27 cellular contexts compared by ENCODE assay signal in genomic region chr14:24631749-24632335, GRCh38. TPM values are rescaled to one million over a fixed set of nuclear protein-coding genes. Genes with fewer than 3 reads are reported as not detected.
A peak's percentile ranks its signal among the peaks of the same experiment; 100 is the strongest.
DNase-seq lines count a peak whose midpoint lies in the region; ATAC-seq, FAIRE-seq and TF ChIP-seq lines count a peak whose summit lies in the region.
"Had no signal": no experiment of that assay in that cellular context is flagged by ENCODE, and none has a peak within 500 bp of the region (broad histone marks: within the 10 kb centered on the region; RNA-seq: fewer than 3 reads in every experiment).

No MANE protein-coding gene starts in this region.

- H3K4me3 ChIP-seq in K562 = no peak overlapping the region
- H3K4me3 ChIP-seq: GM23338, left lung, SJCRH30, thoracic aorta had no signal

- 4% methylated on average over 8 of the region's 11 CpGs for WGBS in K562 (ENCODE audit: insufficient coverage, low coverage, missing lambda C conversion rate)

- H2AFZ ChIP-seq in K562 (ENCODE audit: low read depth, low read length) = no peak overlapping the region
- H2AFZ ChIP-seq: GM23338 had no signal

- TF ChIP-seq CTCF in K562 (IDR thresholded peaks at IDR 0.05 in 2 of 3, conservative IDR thresholded peaks at IDR 0.05 in 1 of 3; ENCODE audit: insufficient read depth in 2 of 3, low read depth in 1 of 3, low read length in 3 of 3) = no peak

- H3K9me1 ChIP-seq in K562 (ENCODE audit: control insufficient read depth, insufficient read depth, low read length) = no peaks in the 10 kb centered on the region

- peak; percentile 51 for ATAC-seq in K562
- no peak for ATAC-seq in stimulated activated effector memory CD8-positive, alpha-beta T cell treated with anti-CD3 and anti-CD28 coated beads, Interleukin-12 subunit alpha, Interleukin-12 subunit beta, amount 100 ng/mL, for 72 hours
- ATAC-seq: GM23338; sciatic nerve; stimulated activated naive B cell treated with anti-CD40 and anti-IgM and Interleukin-4, amounts not matched to agents 10 μg/mL and 1 μg/mL and 100 μg/mL, for 72 hours; T-cell had no signal

- no peaks in the 10 kb centered on the region for H3K4me1 ChIP-seq in K562 (replicated peaks in 1 of 2; ENCODE audit: control insufficient read depth in 2 of 2, insufficient read depth in 2 of 2, low read length in 2 of 2)
- H3K4me1 ChIP-seq: BE2C, left lung, SJCRH30 had no signal

- TF ChIP-seq RAD21 in K562 (CRISPR knock-in tag; conservative IDR thresholded peaks at IDR 0.05 in 1 of 2, IDR thresholded peaks at IDR 0.05 in 1 of 2) = no peak

- intact Hi-C loops in K562 (cut with micrococcal nuclease) = no loop called here

- peaks cover 49% of the 10 kb centered on the region for H3K36me3 Mint-ChIP-seq in activated CD4-positive, alpha-beta memory T cell treated with anti-CD3 and anti-CD28 coated beads, Interleukin-2, amount 10 ng/mL, durations not matched to agents 7 days and 5 days (ENCODE audit: low read depth)
- H3K36me3 Mint-ChIP-seq in stimulated activated effector memory CD8-positive, alpha-beta T cell treated with anti-CD3 and anti-CD28 coated beads, Interleukin-12 subunit alpha, Interleukin-12 subunit beta, amount 100 ng/mL, for 72 hours = peaks cover 76% of the 10 kb centered on the region
- H3K36me3 Mint-ChIP-seq: stimulated activated naive B cell treated with anti-CD40 and anti-IgM and Interleukin-4, amounts not matched to agents 10 μg/mL and 1 μg/mL and 100 μg/mL, for 72 hours; T-cell had no signal

- H3K79me2 ChIP-seq in K562 (ENCODE audit: control insufficient read depth, insufficient read depth, low read length) = no peaks in the 10 kb centered on the region

- CTCF ChIA-PET in activated CD4-positive, alpha-beta memory T cell treated with anti-CD3 and anti-CD28 coated beads, Interleukin-2, amount 10 ng/mL, durations not matched to agents 7 days and 5 days (lab: Charles Lee) = interaction anchor here (1.0 kb wide), 1 partner anchor 46 kb away, joined by 4 read pairs; no protein-coding TSS in a partner anchor
- CTCF ChIA-PET in K562 (lab: Yijun Ruan, JAX; ENCODE audit: low intra/inter-chr PET ratio) = no interaction called here

- H3K4me1 Mint-ChIP-seq in activated CD4-positive, alpha-beta memory T cell treated with anti-CD3 and anti-CD28 coated beads, Interleukin-2, amount 10 ng/mL, durations not matched to agents 7 days and 5 days = peaks cover 55% of the 10 kb centered on the region
- H3K4me1 Mint-ChIP-seq in stimulated activated effector memory CD8-positive, alpha-beta T cell treated with anti-CD3 and anti-CD28 coated beads, Interleukin-12 subunit alpha, Interleukin-12 subunit beta, amount 100 ng/mL, for 72 hours = peaks cover 81% of the 10 kb centered on the region
- H3K4me1 Mint-ChIP-seq: GM23338 had no signal

- H3K4me2 ChIP-seq in K562 (ENCODE audit: insufficient read depth, low read length) = no peak overlapping the region
- H3K4me2 ChIP-seq: GM23338 had no signal

- POLR2A ChIA-PET in activated CD4-positive, alpha-beta memory T cell treated with anti-CD3 and anti-CD28 coated beads, Interleukin-2, amount 10 ng/mL, durations not matched to agents 7 days and 5 days (lab: Charles Lee) = interaction anchor here (4.9 kb wide), 1 partner anchor 42 kb away, joined by 48 read pairs; no protein-coding TSS in a partner anchor
- POLR2A ChIA-PET in K562 (lab: Yijun Ruan, JAX) = interaction anchor here (0.8 kb wide), 1 partner anchor 25 kb away, joined by 3 read pairs; no protein-coding TSS in a partner anchor

- peaks cover 0 to 4% of the 10 kb centered on the region in 2 experiments; a peak in 1 of 5 replicates for H3K27me3 ChIP-seq in K562 (ENCODE audit: control insufficient read depth in 2 of 2, insufficient read depth in 2 of 2, low read length in 2 of 2)
- H3K27me3 ChIP-seq: left lung, SJCRH30 had no signal

- H3K9me3 ChIP-seq in K562 (replicated peaks; ENCODE audit: control insufficient read depth, insufficient read depth, low read depth, low read length) = no peaks in the 10 kb centered on the region
- H3K9me3 ChIP-seq: BE2C, left lung, SJCRH30, thoracic aorta had no signal

- peaks cover 4% of the 10 kb centered on the region for H3K27me3 Mint-ChIP-seq in activated CD4-positive, alpha-beta memory T cell treated with anti-CD3 and anti-CD28 coated beads, Interleukin-2, amount 10 ng/mL, durations not matched to agents 7 days and 5 days
- H3K27me3 Mint-ChIP-seq: progenitor cell of endocrine pancreas had no signal

- H3K27ac Mint-ChIP-seq in activated CD4-positive, alpha-beta memory T cell treated with anti-CD3 and anti-CD28 coated beads, Interleukin-2, amount 10 ng/mL, durations not matched to agents 7 days and 5 days = peak overlapping the region; percentile 90
- H3K27ac Mint-ChIP-seq in stimulated activated effector memory CD8-positive, alpha-beta T cell treated with anti-CD3 and anti-CD28 coated beads, Interleukin-12 subunit alpha, Interleukin-12 subunit beta, amount 100 ng/mL, for 72 hours = peak overlapping the region; percentile 98
- H3K27ac Mint-ChIP-seq: GM23338; progenitor cell of endocrine pancreas; stimulated activated naive B cell treated with anti-CD40 and anti-IgM and Interleukin-4, amounts not matched to agents 10 μg/mL and 1 μg/mL and 100 μg/mL, for 72 hours had no signal

- no peak overlapping the region for H3K27ac ChIP-seq in K562 (ENCODE audit: extremely low read depth, low read depth, low read length)
- H3K27ac ChIP-seq: left lung, SJCRH30, thoracic aorta had no signal

- TF ChIP-seq EP300 in K562 (IDR thresholded peaks at IDR 0.05; ENCODE audit: low read length) = no peak

- no peaks in the 10 kb centered on the region for H3K36me3 ChIP-seq in K562 (ENCODE audit: control insufficient read depth, insufficient read depth, low read length)
- H3K36me3 ChIP-seq: BE2C, left lung, SJCRH30, thoracic aorta had no signal

- H3K9me3 Mint-ChIP-seq in activated CD4-positive, alpha-beta memory T cell treated with anti-CD3 and anti-CD28 coated beads, Interleukin-2, amount 10 ng/mL, durations not matched to agents 7 days and 5 days = no peaks in the 10 kb centered on the region
- H3K9me3 Mint-ChIP-seq in stimulated activated effector memory CD8-positive, alpha-beta T cell treated with anti-CD3 and anti-CD28 coated beads, Interleukin-12 subunit alpha, Interleukin-12 subunit beta, amount 100 ng/mL, for 72 hours = no peaks in the 10 kb centered on the region
- H3K9me3 Mint-ChIP-seq: stimulated activated naive B cell treated with anti-CD40 and anti-IgM and Interleukin-4, amounts not matched to agents 10 μg/mL and 1 μg/mL and 100 μg/mL, for 72 hours; T-cell had no signal

- BruUV-seq in K562 (replicated peaks; lab: Mats Ljungman, UMichigan) = no TSS peak

- H3K4me3 Mint-ChIP-seq in activated CD4-positive, alpha-beta memory T cell treated with anti-CD3 and anti-CD28 coated beads, Interleukin-2, amount 10 ng/mL, durations not matched to agents 7 days and 5 days = peak overlapping the region; percentile 84
- H3K4me3 Mint-ChIP-seq in stimulated activated effector memory CD8-positive, alpha-beta T cell treated with anti-CD3 and anti-CD28 coated beads, Interleukin-12 subunit alpha, Interleukin-12 subunit beta, amount 100 ng/mL, for 72 hours = peak overlapping the region; percentile 96
- H3K4me3 Mint-ChIP-seq: GM23338; stimulated activated naive B cell treated with anti-CD40 and anti-IgM and Interleukin-4, amounts not matched to agents 10 μg/mL and 1 μg/mL and 100 μg/mL, for 72 hours had no signal

- DNase-seq in activated CD8-positive, alpha-beta memory T cell treated with anti-CD3 and anti-CD28 coated beads, Interleukin-2, amount 50 U/mL, for 48 hours = peak; percentile 75
- no peak for DNase-seq in activated CD8-positive, alpha-beta memory T cell treated with anti-CD3 and anti-CD28 coated beads for 24 hours
- no peak for DNase-seq in activated CD4-positive, alpha-beta memory T cell treated with anti-CD3 and anti-CD28 coated beads, Interleukin-2, amount 10 ng/mL, durations not matched to agents 7 days and 5 days
- no peak for DNase-seq in K562 (ENCODE audit: extremely low read depth in 1 of 4, low spot score in 3 of 4)
- no peak for DNase-seq in stimulated activated effector memory CD8-positive, alpha-beta T cell treated with anti-CD3 and anti-CD28 coated beads, Interleukin-12 subunit alpha, Interleukin-12 subunit beta, amount 100 ng/mL, for 72 hours (ENCODE audit: low spot score in 2 of 2)
- no peak for DNase-seq in inferior parietal cortex (ENCODE audit: extremely low spot score)
- no peak for DNase-seq in stimulated activated CD4-positive, alpha-beta T cell treated with anti-CD3 and anti-CD28 coated beads, Interleukin-15, amount 100 ng/mL, for 24 hours
- DNase-seq: ACHN; BE2C; DMS153; Karpas-422; left lung; mesenchymal stem cell; NCI-H1436 treated with DMSO at 0.1 percent for 48 hours; NCI-H446; NCI-H774; SJCRH30; stimulated activated CD4-positive, alpha-beta T cell treated with anti-CD3 and anti-CD28 coated beads, Interleukin-12 subunit alpha, Interleukin-12 subunit beta, amount 100 ng/mL, for 4 hours; stimulated activated CD4-positive, alpha-beta T cell treated with anti-CD3 and anti-CD28 coated beads, Interleukin-4, amount 100 ng/mL, for 24 hours; stimulated activated naive B cell treated with anti-CD40 and anti-IgM and Interleukin-4, amounts not matched to agents 10 μg/mL and 1 μg/mL and 100 μg/mL, for 72 hours had no signal

- H4K20me1 ChIP-seq in K562 (replicated peaks; ENCODE audit: control insufficient read depth, insufficient read depth, low read length) = no peaks in the 10 kb centered on the region

- in situ Hi-C loops in K562 (cut with MboI) = no loop called here

- H3K9ac ChIP-seq in K562 (ENCODE audit: insufficient read depth in 1 of 2, low read depth in 2 of 2, low read length in 2 of 2) = no peak overlapping the region

- no peak for TF ChIP-seq POLR2A in K562 (conservative IDR thresholded peaks at IDR 0.05)

- FAIRE-seq in K562 (lab: Jason Lieb, UNC) = no peak

RNA-seq across cellular contexts. Expression of gene GZMB, which starts 2.1 kb away (rescaled TPM):
- 100 to 1,000 TPM; 682 to 685 TPM for total RNA-seq in activated CD4-positive, alpha-beta memory T cell treated with anti-CD3 and anti-CD28 coated beads, Interleukin-2, amount 10 ng/mL, durations not matched to agents 7 days and 5 days
- not detected in 2 replicates for total RNA-seq in K562 (2011; cell fraction: chromatin; rRNA removed; ENCODE audit: low replicate concordance)
- 0.33 TPM in 1 of 2 replicates, not detected in the other for total RNA-seq in K562 (2011; cell fraction: nucleolus; rRNA removed)
- total RNA-seq in K562 (2011; cell fraction: nucleoplasm; rRNA removed) = not detected in 2 replicates
- total RNA-seq in K562 (2014; rRNA removed) (not detected in 2 replicates), K562 (2014; rRNA removed; fragmentation: Illumina TruSeq; extraction: Trizol) (not detected in 2 replicates), K562 (2015; rRNA removed; fragmentation: Illumina TruSeq; extraction: Trizol) (0.23 TPM in 1 of 2 replicates, not detected in the other), K562 (2021) (0.95 and 1.2 TPM in 2 replicates)
- polyA plus RNA-seq in K562 (2011; rRNA removed) (0.08 TPM in 1 of 2 replicates, not detected in the other), K562 (2014; fragmentation: Illumina TruSeq; extraction: Trizol) (not detected in 2 replicates), K562 (2014; fragmentation: Nextera tagmentation; extraction: Ambion mirVana) (not detected), K562 (2014; rRNA removed) (0.68 TPM in 1 of 2 replicates, not detected in the other)
- polyA plus RNA-seq in K562 (2011; cell fraction: cytosol; rRNA removed) = 0.09 TPM in 1 of 2 replicates, not detected in the other
- not detected in 2 replicates for polyA plus RNA-seq in K562 (2011; cell fraction: nucleus; rRNA removed)
- 0.29 and 0.86 TPM in 2 replicates for polyA plus RNA-seq in K562 (2012)
- polyA minus RNA-seq in K562 (2011; rRNA and poly(A)+ RNA removed) = not detected in 2 replicates
- polyA minus RNA-seq in K562 (2011; cell fraction: cytosol; rRNA and poly(A)+ RNA removed) = not detected in 2 replicates
- polyA minus RNA-seq in K562 (2011; cell fraction: nucleus; rRNA and poly(A)+ RNA removed) = not detected in 2 replicates
- total RNA-seq: dermis microvascular lymphatic vessel endothelial cell, GM23338, progenitor cell of endocrine pancreas, RPMI7951, SJCRH30 had no signal
- polyA plus RNA-seq: GM23338 had no signal

RNA-seq across cellular contexts. Expression of gene GZMH, which starts 22.4 kb away (rescaled TPM):
- 10 to 100 TPM; 10.7 to 11.0 TPM for total RNA-seq in activated CD4-positive, alpha-beta memory T cell treated with anti-CD3 and anti-CD28 coated beads, Interleukin-2, amount 10 ng/mL, durations not matched to agents 7 days and 5 days
- not detected in 2 replicates for total RNA-seq in K562 (2011; cell fraction: chromatin; rRNA removed; ENCODE audit: low replicate concordance)
- not detected in 2 replicates for total RNA-seq in K562 (2011; cell fraction: nucleolus; rRNA removed)
- total RNA-seq in K562 (2011; cell fraction: nucleoplasm; rRNA removed) = not detected in 2 replicates
- not detected in 2 replicates for total RNA-seq in K562 (2014; rRNA removed)
- total RNA-seq in K562 (2014; rRNA removed; fragmentation: Illumina TruSeq; extraction: Trizol) = not detected in 2 replicates
- total RNA-seq in K562 (2015; rRNA removed; fragmentation: Illumina TruSeq; extraction: Trizol) = not detected in 2 replicates
- total RNA-seq in K562 (2021) = not detected in 2 replicates
- not detected in 2 replicates for polyA plus RNA-seq in K562 (2011; rRNA removed)
- polyA plus RNA-seq in K562 (2011; cell fraction: cytosol; rRNA removed) = not detected in 2 replicates
- polyA plus RNA-seq in K562 (2011; cell fraction: nucleus; rRNA removed) = not detected in 2 replicates
- polyA plus RNA-seq in K562 (2012) = 0.61 TPM in 1 of 2 replicates, not detected in the other
- polyA plus RNA-seq in K562 (2014; fragmentation: Illumina TruSeq; extraction: Trizol) = not detected in 2 replicates
- polyA plus RNA-seq in K562 (2014; fragmentation: Nextera tagmentation; extraction: Ambion mirVana) = not detected
- polyA plus RNA-seq in K562 (2014; rRNA removed) = not detected in 2 replicates
- not detected in 2 replicates for polyA minus RNA-seq in K562 (2011; rRNA and poly(A)+ RNA removed)
- not detected in 2 replicates for polyA minus RNA-seq in K562 (2011; cell fraction: cytosol; rRNA and poly(A)+ RNA removed)
- not detected in 2 replicates for polyA minus RNA-seq in K562 (2011; cell fraction: nucleus; rRNA and poly(A)+ RNA removed)
- total RNA-seq: dermis microvascular lymphatic vessel endothelial cell, GM23338, progenitor cell of endocrine pancreas, RPMI7951, SJCRH30 had no signal
- polyA plus RNA-seq: GM23338 had no signal

RNA-seq across cellular contexts. Expression of gene CTSG, which starts 55.8 kb away (rescaled TPM):
- 1 to 10 TPM in 1 of 2 experiments, under 1 TPM in 1; 0.93 to 1.1 TPM for total RNA-seq in activated CD4-positive, alpha-beta memory T cell treated with anti-CD3 and anti-CD28 coated beads, Interleukin-2, amount 10 ng/mL, durations not matched to agents 7 days and 5 days
- total RNA-seq in K562 (2011; cell fraction: chromatin; rRNA removed; ENCODE audit: low replicate concordance) = not detected in 2 replicates
- total RNA-seq in K562 (2011; cell fraction: nucleolus; rRNA removed) = not detected in 2 replicates
- not detected in 2 replicates for total RNA-seq in K562 (2011; cell fraction: nucleoplasm; rRNA removed)
- total RNA-seq in K562 (2014; rRNA removed) (not detected in 2 replicates), K562 (2014; rRNA removed; fragmentation: Illumina TruSeq; extraction: Trizol) (not detected in 2 replicates), K562 (2015; rRNA removed; fragmentation: Illumina TruSeq; extraction: Trizol) (not detected in 2 replicates), K562 (2021) (not detected in 2 replicates)
- polyA plus RNA-seq in K562 (2011; rRNA removed) (not detected in 2 replicates), K562 (2014; fragmentation: Illumina TruSeq; extraction: Trizol) (not detected in 2 replicates), K562 (2014; fragmentation: Nextera tagmentation; extraction: Ambion mirVana) (not detected), K562 (2014; rRNA removed) (not detected in 2 replicates)
- not detected in 2 replicates for polyA plus RNA-seq in K562 (2011; cell fraction: cytosol; rRNA removed)
- polyA plus RNA-seq in K562 (2011; cell fraction: nucleus; rRNA removed) = not detected in 2 replicates
- not detected in 2 replicates for polyA plus RNA-seq in K562 (2012)
- polyA minus RNA-seq in K562 (2011; rRNA and poly(A)+ RNA removed) = not detected in 2 replicates
- not detected in 2 replicates for polyA minus RNA-seq in K562 (2011; cell fraction: cytosol; rRNA and poly(A)+ RNA removed)
- polyA minus RNA-seq in K562 (2011; cell fraction: nucleus; rRNA and poly(A)+ RNA removed) = not detected in 2 replicates
- total RNA-seq: dermis microvascular lymphatic vessel endothelial cell, GM23338, progenitor cell of endocrine pancreas, RPMI7951, SJCRH30, T-cell had no signal
- polyA plus RNA-seq: GM23338 had no signal

Comparison
In these comparisons a context has a peak if more than half of its experiments do, and no peak if none do; other contexts are left out.
1. RNA of gene GZMB, which starts 2.1 kb away (total RNA-seq): 682 to 685 TPM in activated CD4-positive, alpha-beta memory T cell treated with anti-CD3 and anti-CD28 coated beads, Interleukin-2, amount 10 ng/mL, durations not matched to agents 7 days and 5 days; 0.23 to 1.2 TPM in K562; every median in the first group is over 100 times any median in the second.
2. RNA of gene GZMH, which starts 22.4 kb away (total RNA-seq): 10.7 to 11.0 TPM in activated CD4-positive, alpha-beta memory T cell treated with anti-CD3 and anti-CD28 coated beads, Interleukin-2, amount 10 ng/mL, durations not matched to agents 7 days and 5 days; not detected in K562; every median in the first group is over 10 times any median in the second.